ENCODE assay signal across 21 cellular contexts in genomic region chr7:70497793-70498192, GRCh38.
A peak's percentile ranks its signal among the peaks of the same experiment; 100 is the strongest.
DNase-seq lines count a peak whose midpoint lies in the region; ATAC-seq, FAIRE-seq and TF ChIP-seq lines count a peak whose summit lies in the region.
"Had no signal": no experiment of that assay in that cellular context is flagged by ENCODE, and none has a peak within 500 bp of the region (broad histone marks: within the 10 kb centered on the region; RNA-seq: fewer than 3 reads in every experiment).

No MANE protein-coding gene starts in this region.

- ATAC-seq in foreskin keratinocyte: peak; percentile 56

- no peak overlapping the region for H3K27ac ChIP-seq in foreskin keratinocyte
- H3K27ac ChIP-seq: BLaER1 had no signal

- H3K27me3 ChIP-seq in bronchial epithelial cell (ENCODE audit: control insufficient read depth, insufficient read depth, low read length) (no peaks in the 10 kb centered on the region), foreskin keratinocyte (peaks cover 3% of the 10 kb centered on the region)
- H3K27me3 ChIP-seq: BE2C, BLaER1 had no signal

- no peaks in the 10 kb centered on the region for H3K36me3 ChIP-seq in bronchial epithelial cell (ENCODE audit: control insufficient read depth, insufficient read depth, low read length)
- H3K36me3 ChIP-seq: BE2C had no signal

- FAIRE-seq in bronchial epithelial cell (lab: Jason Lieb, UNC): no peak
- FAIRE-seq: A204.1, GM12891, GM19239 had no signal

- H3K4me1 ChIP-seq in foreskin keratinocyte: peaks cover 6% of the 10 kb centered on the region
- H3K4me1 ChIP-seq: BLaER1 had no signal

- H3K4me3 ChIP-seq in bronchial epithelial cell (ENCODE audit: low read depth, low read length): no peak overlapping the region
- H3K4me3 ChIP-seq: BLaER1 had no signal

- DNase-seq in bronchial epithelial cell (ENCODE audit: low read depth): peak; percentile 55
- peak; percentile 7 to 17 for DNase-seq in foreskin keratinocyte
- DNase-seq in NK-92 treated with Interleukin-12 subunit alpha and Interleukin-12 subunit beta, amount 100 ng/mL, for 24 hours (lab: John Stamatoyannopoulos, UW): no peak
- DNase-seq in SIG-M5 treated with dmso at 0.1 percent for 504 hours (lab: John Stamatoyannopoulos, UW; ENCODE audit: unreplicated experiment): no peak
- DNase-seq in cortex of kidney (lab: John Stamatoyannopoulos, UW): no peak
- DNase-seq: 8988T; ACHN; BE2C; C1 segment of cervical spinal cord; CD4-positive, alpha-beta memory T cell; CD4-positive, CD25-positive, alpha-beta regulatory T cell; CD8-positive, alpha-beta memory T cell; COR-L47; DMS53; DND-41; EL; GDM1 had no signal

- TF ChIP-seq CTCF in bronchial epithelial cell (IDR thresholded peaks at IDR 0.05; ENCODE audit: insufficient read depth, low read length, severe bottlenecking) (no peak), foreskin keratinocyte (conservative IDR thresholded peaks at IDR 0.05) (no peak)

Comparison
In these comparisons a context has a peak if more than half of its experiments do, and no peak if none do; other contexts are left out.
1. DNase-seq: peak in bronchial epithelial cell (single experiment) and foreskin keratinocyte (2 of 2); none in NK-92 treated with Interleukin-12 subunit alpha and Interleukin-12 subunit beta, amount 100 ng/mL, for 24 hours (single experiment), SIG-M5 treated with dmso at 0.1 percent for 504 hours (single experiment) and cortex of kidney (single experiment).